In genomic region chr1:41823453-41823852, GRCh38 we compare ENCODE assay signal across 13 cellular contexts.
DNase-seq lines count a peak whose midpoint lies in the region; ATAC-seq and TF ChIP-seq lines count a peak whose summit lies in the region.
"Had no signal": no experiment of that assay in that cellular context is flagged by ENCODE, and none has a peak within 500 bp of the region (broad histone marks: within the 10 kb centered on the region; RNA-seq: fewer than 3 reads in every experiment).

No MANE protein-coding gene starts in this region.

- H3K36me3 ChIP-seq in neuronal stem cell (replicated peaks in 1 of 2; ENCODE audit: control insufficient read depth in 2 of 2, insufficient read depth in 2 of 2, low read length in 2 of 2) = no peaks in the 10 kb centered on the region

- peak overlapping the region; percentile 90 for H3K27ac ChIP-seq in neuronal stem cell (replicated peaks; ENCODE audit: low read length)

- H3K9me3 ChIP-seq in neuronal stem cell (replicated peaks in 1 of 2; ENCODE audit: control insufficient read depth in 2 of 2, insufficient read depth in 1 of 2, low read depth in 1 of 2, low read length in 2 of 2) = no peaks in the 10 kb centered on the region

- H2BK15ac ChIP-seq in neuronal stem cell (ENCODE audit: low read length) = no peak overlapping the region

- H2BK12ac ChIP-seq in neuronal stem cell (ENCODE audit: low read length) = no peak overlapping the region

- ATAC-seq in GM18517 (IDR thresholded peaks at IDR 0.05; ENCODE audit: unreplicated experiment) (no peak), GM21367 (IDR thresholded peaks at IDR 0.05; ENCODE audit: unreplicated experiment) (no peak)

- no peak overlapping the region for H3K23ac ChIP-seq in neuronal stem cell (ENCODE audit: low read depth, low read length, poor library complexity)

- H2BK5ac ChIP-seq in neuronal stem cell (ENCODE audit: low read length) = no peak overlapping the region

- H4K8ac ChIP-seq in neuronal stem cell (ENCODE audit: low read depth, low read length) = no peak overlapping the region

- H4K91ac ChIP-seq in neuronal stem cell (ENCODE audit: low read depth, low read length, poor library complexity) = no peak overlapping the region

- peak overlapping the region; percentile 9 for H2AFZ ChIP-seq in neuronal stem cell (ENCODE audit: low read length)

- H3K4me3 ChIP-seq in neuronal stem cell (ENCODE audit: low read length in 2 of 2) = no peak overlapping the region

- H2BK120ac ChIP-seq in neuronal stem cell (ENCODE audit: low read depth, low read length) = no peak overlapping the region

- H3K4me2 ChIP-seq in neuronal stem cell (ENCODE audit: insufficient read depth, low read length, poor library complexity, severe bottlenecking) = no peak overlapping the region

- no peaks in the 10 kb centered on the region for H3K27me3 ChIP-seq in neuronal stem cell (ENCODE audit: control insufficient read depth in 3 of 3, insufficient read depth in 3 of 3, low read depth in 1 of 3, low read length in 3 of 3)

- DNase-seq in EH (ENCODE audit: low read depth) (peak; percentile 50), NCI-H69 (lab: John Stamatoyannopoulos, UW) (peak; percentile 54), hepatic stellate cell (ENCODE audit: low spot score) (peak; percentile 43), neuronal stem cell (ENCODE audit: low spot score) (peak; percentile 86), GM10266 (ENCODE audit: extremely low spot score) (no peak), NCI-H146 (lab: John Stamatoyannopoulos, UW) (no peak)
- DNase-seq: activated naive CD4-positive, alpha-beta T cell treated with anti-CD3 and anti-CD28 coated beads for 36 hours; CD4-positive, alpha-beta T cell; effector CD4-positive, alpha-beta T cell; Kasumi-1; NCI-H510A treated with DMSO at 0.1 percent for 48 hours had no signal

- no peaks in the 10 kb centered on the region for H3K79me1 ChIP-seq in neuronal stem cell (ENCODE audit: low read depth, low read length)

- no peak overlapping the region for H3K9ac ChIP-seq in neuronal stem cell (ENCODE audit: low read depth, low read length, poor library complexity)

- H3K4ac ChIP-seq in neuronal stem cell (ENCODE audit: low read length) = no peak overlapping the region

- H3K14ac ChIP-seq in neuronal stem cell (ENCODE audit: low read length) = no peak overlapping the region

- no peak overlapping the region for H2AK5ac ChIP-seq in neuronal stem cell (ENCODE audit: low read depth, low read length)

- whole genome bisulfite sequencing in neuronal stem cell (ENCODE audit: extremely low coverage in 2 of 2, insufficient read length in 2 of 2, insufficient replicate concordance in 1 of 2), 2 donors = no CpG with 5 or more reads among the region's 4 CpGs

- TF ChIP-seq CTCF in GM10266 (IDR thresholded peaks at IDR 0.05; ENCODE audit: control insufficient read depth, insufficient read depth, low read depth, missing control alignments) = no peak

- H3K18ac ChIP-seq in neuronal stem cell (ENCODE audit: low read length) = no peak overlapping the region

- peaks cover 12 to 28% of the 10 kb centered on the region in 2 donors for H3K4me1 ChIP-seq in neuronal stem cell (ENCODE audit: control insufficient read depth in 2 of 2, insufficient read depth in 1 of 2, low read depth in 1 of 2, low read length in 2 of 2)

Comparison
In these comparisons a context has a peak if more than half of its experiments do, and no peak if none do; other contexts are left out.
1. DNase-seq: peak in EH (single experiment), NCI-H69 (single experiment), hepatic stellate cell (single experiment) and neuronal stem cell (single experiment); none in GM10266 (single experiment) and NCI-H146 (single experiment).